In genomic region chr5:116495786-116496185, GRCh38 we compare ENCODE assay signal across 14 cellular contexts.
"Had no signal": no experiment of that assay in that cellular context is flagged by ENCODE, and none has a peak within 500 bp of the region (broad histone marks: within the 10 kb centered on the region; RNA-seq: fewer than 3 reads in every experiment).

No MANE protein-coding gene starts in this region.

- H3K27ac ChIP-seq: body of pancreas, epithelial cell of prostate, gastrocnemius medialis, left lung had no signal

- H3K4me3 Mint-ChIP-seq: activated naive CD4-positive, alpha-beta T cell treated with anti-CD3 and anti-CD28 coated beads, Interleukin-2, amount 50 U/mL, for 24 hours; central memory CD8-positive, alpha-beta T cell had no signal

- ATAC-seq: activated CD4-positive, CD25-positive, alpha-beta regulatory T cell treated with anti-CD3 and anti-CD28 coated beads, Interleukin-2, amount 50 U/mL, for 24 hours; body of pancreas; gastrocnemius medialis had no signal

- H3K27ac Mint-ChIP-seq: activated naive CD4-positive, alpha-beta T cell treated with anti-CD3 and anti-CD28 coated beads, Interleukin-2, amount 50 U/mL, for 24 hours; type B pancreatic cell had no signal

- H3K27me3 ChIP-seq: body of pancreas, gastrocnemius medialis, left lung had no signal

- H3K4me1 ChIP-seq: body of pancreas, left lung had no signal

- H3K36me3 Mint-ChIP-seq: activated naive CD4-positive, alpha-beta T cell treated with anti-CD3 and anti-CD28 coated beads, Interleukin-2, amount 50 U/mL, for 24 hours had no signal

- H3K4me1 Mint-ChIP-seq: central memory CD8-positive, alpha-beta T cell had no signal

- H3K9me3 ChIP-seq: body of pancreas, gastrocnemius medialis, left lung had no signal

- H3K27me3 Mint-ChIP-seq: activated naive CD4-positive, alpha-beta T cell treated with anti-CD3 and anti-CD28 coated beads, Interleukin-2, amount 50 U/mL, for 24 hours; central memory CD8-positive, alpha-beta T cell; type B pancreatic cell had no signal

- H3K4me3 ChIP-seq: body of pancreas, gastrocnemius medialis, left lung had no signal

- DNase-seq: activated CD4-positive, alpha-beta T cell treated with anti-CD3 and anti-CD28 coated beads, Interleukin-2, amount 50 U/mL, for 4 hours; activated T-cell treated with anti-CD3 and anti-CD28 coated beads, Interleukin-2, amount 50 U/mL, for 1 hour; body of pancreas; effector memory CD4-positive, alpha-beta T cell; gastrocnemius medialis; islet precursor cell; stimulated activated CD4-positive, alpha-beta T cell treated with anti-CD3 and anti-CD28 coated beads, Interleukin-2, amount 100 ng/mL, for 48 hours; stimulated activated naive CD4-positive, alpha-beta T cell treated with Interleukin-2 at 50 U/mL for 16 hours had no signal

- H3K9me3 Mint-ChIP-seq: activated naive CD4-positive, alpha-beta T cell treated with anti-CD3 and anti-CD28 coated beads, Interleukin-2, amount 50 U/mL, for 24 hours; type B pancreatic cell had no signal

- H3K36me3 ChIP-seq: gastrocnemius medialis had no signal
